ENCODE assay signal across 1 cellular context in the genomic region with DNA sequence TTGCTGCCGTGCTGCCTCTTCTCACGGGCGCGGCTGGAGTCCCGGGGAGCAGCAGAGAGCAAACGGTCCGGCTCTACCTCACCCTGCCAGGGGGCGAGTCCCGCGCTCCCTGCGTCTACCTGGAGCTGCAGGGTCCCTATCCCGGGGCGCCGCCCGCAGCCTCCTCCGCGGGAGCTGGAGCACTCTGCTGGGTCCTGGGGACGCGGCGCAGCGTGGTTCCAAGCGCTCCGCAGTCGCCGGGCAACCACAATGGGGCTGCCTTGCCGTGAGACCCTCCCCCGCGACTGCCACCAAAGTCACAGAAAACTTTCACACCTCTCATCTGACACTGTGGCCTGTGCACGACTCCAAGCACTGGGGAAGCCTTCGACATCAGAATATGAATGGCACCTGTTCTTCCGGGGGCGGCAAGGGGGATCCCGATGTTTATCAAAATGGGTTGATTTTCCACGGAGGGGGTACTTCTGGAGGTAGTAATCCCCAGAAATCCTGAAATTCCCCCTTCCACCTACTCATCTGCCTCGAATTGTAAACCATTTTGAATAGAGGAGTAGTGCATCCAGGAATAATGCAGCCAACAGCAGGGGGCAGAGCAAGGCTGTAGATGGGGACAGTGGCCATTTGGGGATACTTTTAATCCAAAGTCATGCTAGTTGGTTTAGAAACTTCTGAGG.
TF ChIP-seq lines count a peak whose summit lies in the region.

TSS of gene C12orf42 (minus strand) at position 186 of the 674 bp plus-strand sequence. CDS start 17,542 bp downstream, outside the sequence.

TF ChIP-seq in GM12878, 131 proteins besides CTCF, POLR2A, EP300 and RAD21 (continued from another document and continues in another):
- TF ChIP-seq PBX3 (IDR thresholded peaks at IDR 0.05; ENCODE audit: insufficient replicate concordance, low read depth, low read length) (no peak), CUX1 (IDR thresholded peaks at IDR 0.05; ENCODE audit: insufficient replicate concordance, low read depth, low read length) (no peak), TCF3 (IDR thresholded peaks at IDR 0.05; ENCODE audit: borderline replicate concordance, insufficient read depth, low read depth, low read length) (no peak), SIX5 (IDR thresholded peaks at IDR 0.05; ENCODE audit: low read depth, low read length, severe bottlenecking) (no peak), BHLHE40 (IDR thresholded peaks at IDR 0.05; ENCODE audit: borderline replicate concordance in 1 of 2, low read depth in 2 of 2, low read length in 1 of 2) (peak in 1 of 2 experiments; percentile 56; a peak in 2 of 4 replicates), IKZF1 (conservative IDR thresholded peaks at IDR 0.05) (peak; percentile 95), WRNIP1 (IDR thresholded peaks at IDR 0.05; ENCODE audit: borderline replicate concordance, low read depth, low read length) (no peak), MYC (IDR thresholded peaks at IDR 0.05; ENCODE audit: insufficient read depth, insufficient read length, insufficient replicate concordance, low read length, severe bottlenecking) (no peak), ASH2L (IDR thresholded peaks at IDR 0.05; ENCODE audit: borderline replicate concordance, low read depth) (no peak), NR2C1 (IDR thresholded peaks at IDR 0.05) (no peak), SUZ12 (IDR thresholded peaks at IDR 0.05; ENCODE audit: unreplicated experiment) (no peak), MYB (IDR thresholded peaks at IDR 0.05; ENCODE audit: borderline replicate concordance, low read depth, low read length) (no peak), SRF (IDR thresholded peaks at IDR 0.05; ENCODE audit: low read depth in 2 of 2, low read length in 2 of 2) (0 out of 4 replicates have a peak, but pooled peaks of 1 of the 2 experiments have one; percentile 4), SREBF1 (IDR thresholded peaks at IDR 0.05; ENCODE audit: low read length) (no peak), EGR1 (IDR thresholded peaks at IDR 0.05; ENCODE audit: borderline replicate concordance in 1 of 2, low read depth in 2 of 2, low read length in 2 of 2) (peak in 1 of 2 experiments; percentile 8; a peak in 1 of 3 replicates), GABPA (IDR thresholded peaks at IDR 0.05; ENCODE audit: low read depth) (no peak), HCFC1 (IDR thresholded peaks at IDR 0.05; ENCODE audit: low read length) (no peak), NFXL1 (IDR thresholded peaks at IDR 0.05; ENCODE audit: borderline replicate concordance) (no peak), RFX5 (IDR thresholded peaks at IDR 0.05; ENCODE audit: low read depth, low read length) (no peak), RB1 (IDR thresholded peaks at IDR 0.05; ENCODE audit: borderline replicate concordance) (0 out of 2 replicates have a peak, but pooled peaks have one; percentile 54), LARP7 (IDR thresholded peaks at IDR 0.05) (peak; percentile 81), CBX3 (IDR thresholded peaks at IDR 0.05; ENCODE audit: borderline replicate concordance, low read depth) (no peak), PML (IDR thresholded peaks at IDR 0.05; ENCODE audit: low read length) (no peak), ZNF384 (IDR thresholded peaks at IDR 0.05; ENCODE audit: borderline replicate concordance, low read depth, low read length) (no peak), RCOR1 (conservative IDR thresholded peaks at IDR 0.05; ENCODE audit: low read depth, low read length) (no peak), PAX5 (IDR thresholded peaks at IDR 0.05; ENCODE audit: borderline replicate concordance, low read depth, low read length) (no peak), NR2F1 (conservative IDR thresholded peaks at IDR 0.05) (peak; percentile 58), POU2F2 (IDR thresholded peaks at IDR 0.05; ENCODE audit: borderline replicate concordance, low read depth, low read length) (peak; percentile 68; the same call in 1 of the 3 replicates), ESRRA (IDR thresholded peaks at IDR 0.05; ENCODE audit: low read length) (no peak), CBX5 (IDR thresholded peaks at IDR 0.05; ENCODE audit: low read depth) (no peak), POLR2AphosphoS5 (IDR thresholded peaks at IDR 0.05; ENCODE audit: low read length) (no peak), RBBP5 (conservative IDR thresholded peaks at IDR 0.05) (no peak), MXI1 (IDR thresholded peaks at IDR 0.05; ENCODE audit: low read depth, low read length) (no peak), KLF5 (IDR thresholded peaks at IDR 0.05; ENCODE audit: partially characterized antibody) (no peak), PAX8 (IDR thresholded peaks at IDR 0.05) (no peak), FOXM1 (IDR thresholded peaks at IDR 0.05; ENCODE audit: low read depth, low read length) (no peak), TAF1 (IDR thresholded peaks at IDR 0.05; ENCODE audit: borderline replicate concordance, low read depth, low read length) (no peak), HDGF (IDR thresholded peaks at IDR 0.05) (0 out of 2 replicates have a peak, but pooled peaks have one; percentile 40), SIN3A (IDR thresholded peaks at IDR 0.05; ENCODE audit: low read depth, low read length) (no peak), TARDBP (IDR thresholded peaks at IDR 0.05; ENCODE audit: borderline replicate concordance) (no peak), IRF3 (IDR thresholded peaks at IDR 0.05) (no peak), SPI1 (IDR thresholded peaks at IDR 0.05; ENCODE audit: borderline replicate concordance, insufficient read depth, low read depth, low read length) (no peak), GATAD2B (conservative IDR thresholded peaks at IDR 0.05; ENCODE audit: low read depth) (peak; percentile 90), TBL1XR1 (IDR thresholded peaks at IDR 0.05; ENCODE audit: low read depth, low read length) (no peak), CBFB (IDR thresholded peaks at IDR 0.05; ENCODE audit: low read depth) (no peak), FOS (IDR thresholded peaks at IDR 0.05; ENCODE audit: borderline replicate concordance, extremely low read depth, insufficient read length) (no peak), CREM (IDR thresholded peaks at IDR 0.05; ENCODE audit: low read depth) (no peak), STAT3 (IDR thresholded peaks at IDR 0.05; ENCODE audit: low read depth, low read length) (no peak), IRF4 (IDR thresholded peaks at IDR 0.05; ENCODE audit: low read depth, low read length) (no peak), ZNF217 (IDR thresholded peaks at IDR 0.05) (no peak), JUND (IDR thresholded peaks at IDR 0.05; ENCODE audit: low read depth, low read length) (no peak)
- TF ChIP-seq, protein P1, sequence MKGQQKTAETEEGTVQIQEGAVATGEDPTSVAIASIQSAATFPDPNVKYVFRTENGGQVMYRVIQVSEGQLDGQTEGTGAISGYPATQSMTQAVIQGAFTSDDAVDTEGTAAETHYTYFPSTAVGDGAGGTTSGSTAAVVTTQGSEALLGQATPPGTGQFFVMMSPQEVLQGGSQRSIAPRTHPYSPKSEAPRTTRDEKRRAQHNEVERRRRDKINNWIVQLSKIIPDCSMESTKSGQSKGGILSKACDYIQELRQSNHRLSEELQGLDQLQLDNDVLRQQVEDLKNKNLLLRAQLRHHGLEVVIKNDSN (IDR thresholded peaks at IDR 0.05; ENCODE audit: borderline replicate concordance, extremely low read length, insufficient read depth, low read depth, low read length) = no peak
- TF ChIP-seq, protein P2, sequence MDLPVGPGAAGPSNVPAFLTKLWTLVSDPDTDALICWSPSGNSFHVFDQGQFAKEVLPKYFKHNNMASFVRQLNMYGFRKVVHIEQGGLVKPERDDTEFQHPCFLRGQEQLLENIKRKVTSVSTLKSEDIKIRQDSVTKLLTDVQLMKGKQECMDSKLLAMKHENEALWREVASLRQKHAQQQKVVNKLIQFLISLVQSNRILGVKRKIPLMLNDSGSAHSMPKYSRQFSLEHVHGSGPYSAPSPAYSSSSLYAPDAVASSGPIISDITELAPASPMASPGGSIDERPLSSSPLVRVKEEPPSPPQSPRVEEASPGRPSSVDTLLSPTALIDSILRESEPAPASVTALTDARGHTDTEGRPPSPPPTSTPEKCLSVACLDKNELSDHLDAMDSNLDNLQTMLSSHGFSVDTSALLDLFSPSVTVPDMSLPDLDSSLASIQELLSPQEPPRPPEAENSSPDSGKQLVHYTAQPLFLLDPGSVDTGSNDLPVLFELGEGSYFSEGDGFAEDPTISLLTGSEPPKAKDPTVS (IDR thresholded peaks at IDR 0.05; ENCODE audit: low read depth, low read length) = no peak
- TF ChIP-seq, protein P3, sequence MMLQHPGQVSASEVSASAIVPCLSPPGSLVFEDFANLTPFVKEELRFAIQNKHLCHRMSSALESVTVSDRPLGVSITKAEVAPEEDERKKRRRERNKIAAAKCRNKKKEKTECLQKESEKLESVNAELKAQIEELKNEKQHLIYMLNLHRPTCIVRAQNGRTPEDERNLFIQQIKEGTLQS (IDR thresholded peaks at IDR 0.05; ENCODE audit: borderline replicate concordance, extremely low read depth, low read depth, low read length) = no peak
- TF ChIP-seq, protein P4, sequence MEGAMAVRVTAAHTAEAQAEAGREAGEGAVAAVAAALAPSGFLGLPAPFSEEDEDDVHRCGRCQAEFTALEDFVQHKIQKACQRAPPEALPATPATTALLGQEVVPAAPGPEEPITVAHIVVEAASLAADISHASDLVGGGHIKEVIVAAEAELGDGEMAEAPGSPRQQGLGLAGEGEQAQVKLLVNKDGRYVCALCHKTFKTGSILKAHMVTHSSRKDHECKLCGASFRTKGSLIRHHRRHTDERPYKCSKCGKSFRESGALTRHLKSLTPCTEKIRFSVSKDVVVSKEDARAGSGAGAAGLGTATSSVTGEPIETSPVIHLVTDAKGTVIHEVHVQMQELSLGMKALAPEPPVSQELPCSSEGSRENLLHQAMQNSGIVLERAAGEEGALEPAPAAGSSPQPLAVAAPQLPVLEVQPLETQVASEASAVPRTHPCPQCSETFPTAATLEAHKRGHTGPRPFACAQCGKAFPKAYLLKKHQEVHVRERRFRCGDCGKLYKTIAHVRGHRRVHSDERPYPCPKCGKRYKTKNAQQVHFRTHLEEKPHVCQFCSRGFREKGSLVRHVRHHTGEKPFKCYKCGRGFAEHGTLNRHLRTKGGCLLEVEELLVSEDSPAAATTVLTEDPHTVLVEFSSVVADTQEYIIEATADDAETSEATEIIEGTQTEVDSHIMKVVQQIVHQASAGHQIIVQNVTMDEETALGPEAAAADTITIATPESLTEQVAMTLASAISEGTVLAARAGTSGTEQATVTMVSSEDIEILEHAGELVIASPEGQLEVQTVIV (IDR thresholded peaks at IDR 0.05; ENCODE audit: borderline replicate concordance, partially characterized antibody) = no peak
- TF ChIP-seq, protein P5, sequence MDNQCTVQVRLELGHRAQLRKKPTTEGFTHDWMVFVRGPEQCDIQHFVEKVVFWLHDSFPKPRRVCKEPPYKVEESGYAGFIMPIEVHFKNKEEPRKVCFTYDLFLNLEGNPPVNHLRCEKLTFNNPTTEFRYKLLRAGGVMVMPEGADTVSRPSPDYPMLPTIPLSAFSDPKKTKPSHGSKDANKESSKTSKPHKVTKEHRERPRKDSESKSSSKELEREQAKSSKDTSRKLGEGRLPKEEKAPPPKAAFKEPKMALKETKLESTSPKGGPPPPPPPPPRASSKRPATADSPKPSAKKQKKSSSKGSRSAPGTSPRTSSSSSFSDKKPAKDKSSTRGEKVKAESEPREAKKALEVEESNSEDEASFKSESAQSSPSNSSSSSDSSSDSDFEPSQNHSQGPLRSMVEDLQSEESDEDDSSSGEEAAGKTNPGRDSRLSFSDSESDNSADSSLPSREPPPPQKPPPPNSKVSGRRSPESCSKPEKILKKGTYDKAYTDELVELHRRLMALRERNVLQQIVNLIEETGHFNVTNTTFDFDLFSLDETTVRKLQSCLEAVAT (IDR thresholded peaks at IDR 0.05) = peak; percentile 78; the same call in 1 of the 2 replicates
